ENCODE assay signal across 9 cellular contexts in the genomic region with DNA sequence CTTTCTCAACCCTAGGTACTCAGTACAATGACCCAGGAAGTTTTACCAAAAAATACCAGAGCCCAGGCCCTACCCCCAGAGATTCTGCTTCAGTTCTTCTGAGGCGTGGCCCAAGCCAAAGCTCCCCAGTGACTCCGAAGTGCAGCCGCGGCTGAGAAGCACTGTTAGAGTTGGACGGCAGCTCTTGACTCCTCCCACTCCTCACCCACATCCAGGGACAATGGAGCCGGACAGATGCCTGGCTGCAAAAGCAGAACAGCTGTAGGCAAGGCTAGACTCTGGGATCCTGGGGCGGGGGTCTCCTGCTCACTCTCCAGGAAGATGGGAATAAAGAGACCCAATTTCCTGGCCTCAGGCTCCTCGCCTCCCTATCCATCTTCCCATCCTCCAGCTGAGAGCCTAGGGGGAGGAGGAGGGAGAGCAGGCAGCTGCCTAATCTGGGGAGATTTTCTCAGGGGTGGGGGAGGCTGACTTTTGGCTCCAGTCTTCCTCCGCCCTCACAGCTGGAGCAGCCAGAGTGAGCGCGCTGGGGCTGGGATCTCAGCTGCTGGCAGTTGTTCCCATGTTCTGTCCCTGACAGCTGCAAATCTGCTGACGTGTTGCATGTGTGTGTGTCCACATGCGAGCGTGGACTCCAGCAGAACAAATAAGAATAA.
A peak's percentile ranks its signal among the peaks of the same experiment; 100 is the strongest.
DNase-seq lines count a peak whose midpoint lies in the region; ATAC-seq and TF ChIP-seq lines count a peak whose summit lies in the region.
"Had no signal": no experiment of that assay in that cellular context is flagged by ENCODE, and none has a peak within 500 bp of the region (broad histone marks: within the 10 kb centered on the region; RNA-seq: fewer than 3 reads in every experiment).

No MANE protein-coding gene starts in this region.

- H3K4me1 Mint-ChIP-seq in Caco-2 (ENCODE audit: low read depth, unreplicated experiment) (peaks cover 43% of the 10 kb centered on the region), nephron progenitor cell (peaks cover 27% of the 10 kb centered on the region)
- H3K4me1 Mint-ChIP-seq in activated naive CD4-positive, alpha-beta T cell treated with anti-CD3 and anti-CD28 coated beads, Interleukin-2, amount 10 ng/mL, durations not matched to agents 7 days and 5 days, result no peaks in the 10 kb centered on the region
- H3K4me1 Mint-ChIP-seq: natural killer cell had no signal

- no peaks in the 10 kb centered on the region for H3K9me3 Mint-ChIP-seq in Caco-2 (ENCODE audit: unreplicated experiment)
- no peaks in the 10 kb centered on the region for H3K9me3 Mint-ChIP-seq in nephron progenitor cell
- no peaks in the 10 kb centered on the region for H3K9me3 Mint-ChIP-seq in activated naive CD4-positive, alpha-beta T cell treated with anti-CD3 and anti-CD28 coated beads, Interleukin-2, amount 10 ng/mL, durations not matched to agents 7 days and 5 days
- H3K9me3 Mint-ChIP-seq: natural killer cell had no signal

- peaks cover 14% of the 10 kb centered on the region for H3K36me3 Mint-ChIP-seq in Caco-2 (ENCODE audit: insufficient read depth, unreplicated experiment)
- no peaks in the 10 kb centered on the region for H3K36me3 Mint-ChIP-seq in nephron progenitor cell (ENCODE audit: low read depth)
- H3K36me3 Mint-ChIP-seq in activated naive CD4-positive, alpha-beta T cell treated with anti-CD3 and anti-CD28 coated beads, Interleukin-2, amount 10 ng/mL, durations not matched to agents 7 days and 5 days, result no peaks in the 10 kb centered on the region
- H3K36me3 Mint-ChIP-seq: natural killer cell had no signal

- POLR2A ChIA-PET in Caco-2 (lab: Charles Lee), result interaction anchor here (0.8 to 1.6 kb wide), 6 partner anchors 26 to 318 kb away, joined by 3 to 17 read pairs (median 4); no protein-coding TSS in a partner anchor

- H3K4me3 Mint-ChIP-seq in Caco-2 (ENCODE audit: unreplicated experiment), result peak overlapping the region; percentile 46
- peak overlapping the region; percentile 40 for H3K4me3 Mint-ChIP-seq in nephron progenitor cell
- H3K4me3 Mint-ChIP-seq in activated naive CD4-positive, alpha-beta T cell treated with anti-CD3 and anti-CD28 coated beads, Interleukin-2, amount 10 ng/mL, durations not matched to agents 7 days and 5 days, result no peak overlapping the region
- H3K4me3 Mint-ChIP-seq: natural killer cell had no signal

- H3K27ac Mint-ChIP-seq in Caco-2 (ENCODE audit: unreplicated experiment), result peak overlapping the region; percentile 45
- no peak overlapping the region for H3K27ac Mint-ChIP-seq in nephron progenitor cell
- no peak overlapping the region for H3K27ac Mint-ChIP-seq in activated naive CD4-positive, alpha-beta T cell treated with anti-CD3 and anti-CD28 coated beads, Interleukin-2, amount 10 ng/mL, durations not matched to agents 7 days and 5 days
- H3K27ac Mint-ChIP-seq: natural killer cell had no signal

- DNase-seq in Caco-2 (peak; percentile 83 to 88), NCI-H345 treated with DMSO at 0.1 percent for 48 hours (lab: John Stamatoyannopoulos, UW; ENCODE audit: unreplicated experiment) (peak; percentile 87), fibroblast of the aortic adventitia (ENCODE audit: low read depth) (peak; percentile 27), nephron progenitor cell (peak; percentile 61)
- DNase-seq in stimulated activated CD4-positive, alpha-beta T cell treated with anti-CD3 and anti-CD28 coated beads, Interleukin-4, amount 100 ng/mL, for 24 hours, result no peak
- DNase-seq in activated naive CD4-positive, alpha-beta T cell treated with anti-CD3 and anti-CD28 coated beads, Interleukin-2, amount 10 ng/mL, durations not matched to agents 7 days and 5 days, result no peak
- DNase-seq: natural killer cell had no signal

- CTCF ChIA-PET in Caco-2 (lab: Charles Lee), result interaction anchor here (0.6 to 1.2 kb wide), 7 partner anchors 25 to 499 kb away, joined by 3 to 9 read pairs (median 4); no protein-coding TSS in a partner anchor
- CTCF ChIA-PET in activated naive CD4-positive, alpha-beta T cell treated with anti-CD3 and anti-CD28 coated beads, Interleukin-2, amount 10 ng/mL, durations not matched to agents 7 days and 5 days (lab: Charles Lee), result no interaction called here

- ATAC-seq in GM19467 (IDR thresholded peaks at IDR 0.05; ENCODE audit: unreplicated experiment) (no peak), HG03196 (IDR thresholded peaks at IDR 0.05; ENCODE audit: unreplicated experiment) (no peak)
- ATAC-seq: natural killer cell had no signal

- no TSS peak for BruUV-seq in Caco-2 (replicated peaks; lab: Mats Ljungman, UMichigan)

- H3K27me3 Mint-ChIP-seq in Caco-2 (ENCODE audit: insufficient read depth, unreplicated experiment), result no peaks in the 10 kb centered on the region
- peaks cover 46% of the 10 kb centered on the region for H3K27me3 Mint-ChIP-seq in nephron progenitor cell (ENCODE audit: low read depth, poor library complexity)
- peaks cover 22% of the 10 kb centered on the region for H3K27me3 Mint-ChIP-seq in activated naive CD4-positive, alpha-beta T cell treated with anti-CD3 and anti-CD28 coated beads, Interleukin-2, amount 10 ng/mL, durations not matched to agents 7 days and 5 days

- no peak for TF ChIP-seq CTCF in Caco-2 (IDR thresholded peaks at IDR 0.05; ENCODE audit: insufficient read depth in 1 of 2, low read depth in 1 of 2, low read length in 1 of 2, severe bottlenecking in 1 of 2, unreplicated experiment in 1 of 2)
- no peak for TF ChIP-seq CTCF in fibroblast of the aortic adventitia (IDR thresholded peaks at IDR 0.05; ENCODE audit: insufficient read depth, low read length)
- no peak for TF ChIP-seq CTCF in nephron progenitor cell (IDR thresholded peaks at IDR 0.05)

- intact Hi-C loops in Caco-2 (cut with micrococcal nuclease; ENCODE audit: unreplicated experiment), result no loop called here

- peak overlapping the region; percentile 9 for H3K4me3 ChIP-seq in Caco-2 (ENCODE audit: low read depth, low read length)
- no peak overlapping the region for H3K4me3 ChIP-seq in fibroblast of the aortic adventitia (ENCODE audit: low read depth, low read length)

- peaks cover 54% of the 10 kb centered on the region for H3K4me1 ChIP-seq in Caco-2

- no peaks in the 10 kb centered on the region for H3K9me3 ChIP-seq in Caco-2

- no peaks in the 10 kb centered on the region for H3K36me3 ChIP-seq in Caco-2 (ENCODE audit: control insufficient read depth, insufficient read depth, low read length)

- H3K27me3 ChIP-seq in Caco-2 (replicated peaks; ENCODE audit: control insufficient read depth, insufficient read depth, low read length), result no peaks in the 10 kb centered on the region

Comparison
In these comparisons a context has a peak if more than half of its experiments do, and no peak if none do; other contexts are left out.
1. DNase-seq: peak in Caco-2 (2 of 2), NCI-H345 treated with DMSO at 0.1 percent for 48 hours (single experiment), fibroblast of the aortic adventitia (single experiment) and nephron progenitor cell (single experiment); none in stimulated activated CD4-positive, alpha-beta T cell treated with anti-CD3 and anti-CD28 coated beads, Interleukin-4, amount 100 ng/mL, for 24 hours (single experiment) and activated naive CD4-positive, alpha-beta T cell treated with anti-CD3 and anti-CD28 coated beads, Interleukin-2, amount 10 ng/mL, durations not matched to agents 7 days and 5 days (single experiment).